Comparison of ENCODE assay signal across 16 cellular contexts in the genomic region with DNA sequence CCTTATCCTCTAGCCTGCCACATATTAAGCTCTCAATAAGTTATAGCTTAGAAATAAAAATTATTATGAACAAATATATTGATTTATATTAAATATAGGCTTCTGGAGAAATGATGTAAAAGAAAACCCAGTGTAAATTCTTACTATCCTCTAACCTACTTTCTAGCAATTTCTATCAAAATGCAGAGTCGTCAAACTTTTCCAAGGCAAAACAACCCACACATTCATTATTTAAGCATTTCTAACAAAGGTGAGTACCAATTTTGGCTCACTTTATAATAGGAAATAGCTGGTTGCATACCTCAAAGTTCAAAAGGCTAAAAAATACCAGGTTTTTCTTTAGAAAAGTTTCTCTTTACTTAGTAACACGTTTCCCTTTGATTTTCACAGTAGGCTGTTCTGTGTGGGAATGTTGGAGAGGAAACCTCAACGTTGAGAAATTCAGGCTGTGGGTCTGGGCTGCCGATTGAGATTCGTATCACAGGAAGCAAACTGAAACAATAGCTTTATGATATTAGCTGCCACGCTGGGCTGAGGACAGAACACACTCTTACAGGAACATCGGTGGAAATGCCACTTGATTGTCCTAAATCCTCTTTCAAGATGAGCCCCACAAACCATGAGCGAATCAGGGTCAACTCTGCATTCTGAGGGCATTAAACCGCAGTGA. TPM values are rescaled to one million over a fixed set of nuclear protein-coding genes. Genes with fewer than 3 reads are reported as not detected.
DNase-seq lines count a peak whose midpoint lies in the region; ATAC-seq and TF ChIP-seq lines count a peak whose summit lies in the region.
"Had no signal": no experiment of that assay in that cellular context is flagged by ENCODE, and none has a peak within 500 bp of the region (broad histone marks: within the 10 kb centered on the region; RNA-seq: fewer than 3 reads in every experiment).

No MANE protein-coding gene starts in this region.

- intact Hi-C loops in esophagus muscularis mucosa (cut with DNase I) = no loop called here

- no peaks in the 10 kb centered on the region for H3K27me3 Mint-ChIP-seq in activated T-cell treated with anti-CD3 and anti-CD28 coated beads, Interleukin-2, amount 50 U/mL, for 4 hours (ENCODE audit: low read depth)
- H3K27me3 Mint-ChIP-seq in T-helper 2 cell treated with Interferon-gamma antibody and Interleukin-4, amounts not matched to agents 5 μg/mL and 100 μg/mL, for 36 hours (ENCODE audit: low read depth) = no peaks in the 10 kb centered on the region
- H3K27me3 Mint-ChIP-seq: dendritic cell treated with granulocyte-macrophage colony-stimulating factor and Interleukin-4, amounts not matched to agents 40 ng/mL and 50 ng/mL, for 4 days had no signal

- no peak overlapping the region for H3K4me3 ChIP-seq in esophagus muscularis mucosa
- no peak overlapping the region for H3K4me3 ChIP-seq in subcutaneous abdominal adipose tissue (ENCODE audit: low read depth in 1 of 5, low read length in 5 of 5)
- H3K4me3 ChIP-seq in brain microvascular endothelial cell (ENCODE audit: low read depth, low read length) = no peak overlapping the region
- H3K4me3 ChIP-seq: SJSA1, tibial artery had no signal

- no peaks in the 10 kb centered on the region for H3K9me3 Mint-ChIP-seq in activated T-cell treated with anti-CD3 and anti-CD28 coated beads, Interleukin-2, amount 50 U/mL, for 4 hours
- no peaks in the 10 kb centered on the region for H3K9me3 Mint-ChIP-seq in T-helper 2 cell treated with Interferon-gamma antibody and Interleukin-4, amounts not matched to agents 5 μg/mL and 100 μg/mL, for 36 hours
- H3K9me3 Mint-ChIP-seq: dendritic cell treated with granulocyte-macrophage colony-stimulating factor and Interleukin-4, amounts not matched to agents 40 ng/mL and 50 ng/mL, for 4 days; neural crest cell had no signal

- no peak for TF ChIP-seq POLR2A in esophagus muscularis mucosa (IDR thresholded peaks at IDR 0.05; ENCODE audit: low read depth)

- H3K4me1 Mint-ChIP-seq in activated T-cell treated with anti-CD3 and anti-CD28 coated beads, Interleukin-2, amount 50 U/mL, for 4 hours (ENCODE audit: low read depth) = peaks cover 66% of the 10 kb centered on the region
- peaks cover 66% of the 10 kb centered on the region for H3K4me1 Mint-ChIP-seq in T-helper 2 cell treated with Interferon-gamma antibody and Interleukin-4, amounts not matched to agents 5 μg/mL and 100 μg/mL, for 36 hours (ENCODE audit: low read depth)

- H3K4me1 ChIP-seq in esophagus muscularis mucosa (peaks cover 25 to 70% (median 52%) of the 10 kb centered on the region in 4 donors), subcutaneous abdominal adipose tissue (ENCODE audit: control insufficient read depth in 5 of 5, insufficient read depth in 5 of 5, low read length in 5 of 5) (peaks cover 7 to 86% (median 44%) of the 10 kb centered on the region in 5 donors)
- H3K4me1 ChIP-seq: SJSA1 had no signal

- H3K9me3 ChIP-seq in esophagus muscularis mucosa (no peaks in the 10 kb centered on the region), subcutaneous abdominal adipose tissue (ENCODE audit: control insufficient read depth in 5 of 5, low read length in 5 of 5) (no peaks in the 10 kb centered on the region)
- H3K9me3 ChIP-seq: SJSA1, tibial artery had no signal

- peaks cover 0 to 80% (median 37%) of the 10 kb centered on the region in 4 donors for H3K36me3 ChIP-seq in esophagus muscularis mucosa
- peaks cover 0 to 60% (median 59%) of the 10 kb centered on the region in 5 donors for H3K36me3 ChIP-seq in subcutaneous abdominal adipose tissue (ENCODE audit: control insufficient read depth in 5 of 5, insufficient read depth in 5 of 5, low read length in 5 of 5)
- peaks cover 47% of the 10 kb centered on the region for H3K36me3 ChIP-seq in brain microvascular endothelial cell (replicated peaks)

- WGBS in esophagus muscularis mucosa = 60% methylated on average over 9 of the region's 9 CpGs

- in situ Hi-C loops in brain microvascular endothelial cell (cut with HindIII; ENCODE audit: low pct_ligation_motif_present, low sequenced_read_pairs) = no loop called here

- no peak overlapping the region for H3K9ac ChIP-seq in subcutaneous abdominal adipose tissue (ENCODE audit: low read length in 5 of 5)

- no peak for TF ChIP-seq EP300 in esophagus muscularis mucosa (IDR thresholded peaks at IDR 0.05)

- ATAC-seq in activated T-cell treated with anti-CD3 and anti-CD28 coated beads, Interleukin-2, amount 50 U/mL, for 4 hours = no peak

- H3K27me3 ChIP-seq in esophagus muscularis mucosa = no peaks in the 10 kb centered on the region
- no peaks in the 10 kb centered on the region for H3K27me3 ChIP-seq in subcutaneous abdominal adipose tissue (ENCODE audit: control insufficient read depth in 5 of 5, insufficient read depth in 4 of 5, low read length in 5 of 5)
- H3K27me3 ChIP-seq in brain microvascular endothelial cell (replicated peaks) = no peaks in the 10 kb centered on the region
- H3K27me3 ChIP-seq: SJSA1, tibial artery had no signal

- TF ChIP-seq CTCF in esophagus muscularis mucosa (IDR thresholded peaks at IDR 0.05) = no peak
- no peak for TF ChIP-seq CTCF in GM10248 (IDR thresholded peaks at IDR 0.05; ENCODE audit: control extremely low read depth, extremely low read depth, low read depth, missing control alignments)
- no peak for TF ChIP-seq CTCF in brain microvascular endothelial cell (IDR thresholded peaks at IDR 0.05; ENCODE audit: low read depth, low read length, missing control alignments)

- no peaks in the 10 kb centered on the region for H3K36me3 Mint-ChIP-seq in activated T-cell treated with anti-CD3 and anti-CD28 coated beads, Interleukin-2, amount 50 U/mL, for 4 hours (ENCODE audit: insufficient read depth)
- peaks cover 18% of the 10 kb centered on the region for H3K36me3 Mint-ChIP-seq in T-helper 2 cell treated with Interferon-gamma antibody and Interleukin-4, amounts not matched to agents 5 μg/mL and 100 μg/mL, for 36 hours (ENCODE audit: low read depth)

- DNase-seq in activated T-cell treated with anti-CD3 and anti-CD28 coated beads, Interleukin-2, amount 50 U/mL, for 4 hours = no peak
- DNase-seq in activated T-cell treated with anti-CD3 and anti-CD28 coated beads for 4 hours (no peak), esophagus muscularis mucosa (ENCODE audit: extremely low spot score) (no peak), GM10248 (ENCODE audit: extremely low spot score) (no peak), brain microvascular endothelial cell (no peak)
- no peak for DNase-seq in T-helper 2 cell treated with Interferon-gamma antibody and Interleukin-4, amounts not matched to agents 5 μg/mL and 100 μg/mL, for 36 hours (ENCODE audit: low spot score)
- no peak for DNase-seq in stimulated activated CD4-positive, alpha-beta T cell treated with anti-CD3 and anti-CD28 coated beads, Interleukin-15, amount 100 ng/mL, for 24 hours
- DNase-seq: activated CD4-positive, CD25-positive, alpha-beta regulatory T cell; DMS79; NCI-H1436 treated with DMSO at 0.1 percent for 48 hours; NCI-H526 treated with DMSO at 0.1 percent for 48 hours; tibial artery had no signal

- peak overlapping the region; percentile 14 for H3K4me3 Mint-ChIP-seq in activated T-cell treated with anti-CD3 and anti-CD28 coated beads, Interleukin-2, amount 50 U/mL, for 4 hours
- H3K4me3 Mint-ChIP-seq in T-helper 2 cell treated with Interferon-gamma antibody and Interleukin-4, amounts not matched to agents 5 μg/mL and 100 μg/mL, for 36 hours = peak overlapping the region; percentile 74
- H3K4me3 Mint-ChIP-seq: dendritic cell treated with granulocyte-macrophage colony-stimulating factor and Interleukin-4, amounts not matched to agents 40 ng/mL and 50 ng/mL, for 4 days; neural crest cell had no signal

- CTCF ChIA-PET in GM10248 (lab: Yijun Ruan, JAX) = interaction anchor here (0.9 to 2.0 kb wide), 6 partner anchors 12 to 117 kb away, joined by 3 to 4 read pairs (median 3); no protein-coding TSS in a partner anchor

- H3K27ac ChIP-seq in esophagus muscularis mucosa (replicated peaks in 1 of 4) (peak overlapping the region; percentile 49 to 55 (median 52)), subcutaneous abdominal adipose tissue (ENCODE audit: low read depth, low read length) (peak overlapping the region; percentile 64), brain microvascular endothelial cell (no peak overlapping the region)
- H3K27ac ChIP-seq: SJSA1 had no signal

- H3K27ac Mint-ChIP-seq in T-helper 2 cell treated with Interferon-gamma antibody and Interleukin-4, amounts not matched to agents 5 μg/mL and 100 μg/mL, for 36 hours = peak overlapping the region; percentile 86

- POLR2A ChIA-PET in GM10248 (lab: Yijun Ruan, JAX) = no interaction called here

RNA-seq across cellular contexts. Expression of a gene that starts 53.0 kb away (rescaled TPM):
- total RNA-seq in activated T-cell treated with anti-CD3 and anti-CD28 coated beads, Interleukin-2, amount 50 U/mL, for 4 hours = 10 to 100 TPM in 1 of 3 donors, 1 to 10 TPM in 2; 7.0 to 15.5 (median 7.0) TPM
- total RNA-seq in esophagus muscularis mucosa = 100 to 1,000 TPM; 113 to 225 (median 183) TPM

Comparison
In these comparisons a context has a peak if more than half of its experiments do, and no peak if none do; other contexts are left out.
1. RNA of a gene that starts 53.0 kb away (total RNA-seq): 113 to 225 TPM in esophagus muscularis mucosa; 7.0 to 15.5 TPM in activated T-cell treated with anti-CD3 and anti-CD28 coated beads, Interleukin-2, amount 50 U/mL, for 4 hours; every median in the first group is over 4 times any median in the second.